In the genomic region with DNA sequence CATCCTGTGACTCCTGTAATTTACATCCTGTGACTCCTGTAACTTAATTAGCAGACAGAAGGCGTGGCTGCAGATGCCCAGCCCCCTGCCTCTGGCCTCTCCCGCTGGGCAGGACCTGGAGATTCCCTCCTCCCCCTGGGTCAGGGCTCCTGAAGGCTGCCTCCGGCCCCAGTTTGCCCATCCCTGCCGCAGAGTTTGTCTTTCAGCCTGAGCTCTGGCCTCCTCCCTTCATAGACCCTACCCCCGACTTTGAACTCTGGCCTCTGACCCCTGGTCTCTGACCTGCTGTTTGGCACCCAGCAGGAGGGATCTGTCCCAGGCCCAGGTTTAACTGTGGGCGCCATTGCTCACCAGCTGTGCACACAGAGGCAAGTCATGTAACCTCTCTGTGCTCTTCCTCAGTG, we compare ENCODE assay signal across 16 cellular contexts. TPM values are rescaled to one million over a fixed set of nuclear protein-coding genes. Genes with fewer than 3 reads are reported as not detected.
A peak's percentile ranks its signal among the peaks of the same experiment; 100 is the strongest.
DNase-seq lines count a peak whose midpoint lies in the region; ATAC-seq and TF ChIP-seq lines count a peak whose summit lies in the region.
"Had no signal": no experiment of that assay in that cellular context is flagged by ENCODE, and none has a peak within 500 bp of the region (broad histone marks: within the 10 kb centered on the region; RNA-seq: fewer than 3 reads in every experiment).

No MANE protein-coding gene starts in this region.

- DNase-seq in WERI-Rb-1 (no peak), ascending aorta (ENCODE audit: low spot score in 2 of 2) (no peak), DMS79 (lab: John Stamatoyannopoulos, UW) (no peak)
- DNase-seq: BE2C; CD8-positive, alpha-beta memory T cell; Karpas-422; NCI-H1105 treated with DMSO at 0.1 percent for 48 hours; NCI-H187 treated with DMSO at 0.1 percent for 48 hours; NCI-H2171; NCI-H524 treated with DMSO at 0.1 percent for 48 hours; PC-9 had no signal

- H3K9me3 ChIP-seq in BLaER1, result no peaks in the 10 kb centered on the region
- no peaks in the 10 kb centered on the region for H3K9me3 ChIP-seq in BLaER1 treated with 17β-estradiol and CSF1 and Interleukin-3, amounts not matched to agents 10 nM and 100 nM (replicated peaks in 1 of 11)
- H3K9me3 ChIP-seq in WERI-Rb-1 (ENCODE audit: severe bottlenecking), result peaks cover 3% of the 10 kb centered on the region
- H3K9me3 ChIP-seq in liver (ENCODE audit: control insufficient read depth in 4 of 4, low read length in 3 of 4), result no peaks in the 10 kb centered on the region
- no peaks in the 10 kb centered on the region for H3K9me3 ChIP-seq in ascending aorta
- H3K9me3 ChIP-seq: BE2C had no signal

- H4K20me1 ChIP-seq in BLaER1, result peaks cover 15% of the 10 kb centered on the region; the same call in 1 of the 2 replicates
- peaks cover 0 to 23% (median 0%) of the 10 kb centered on the region in 11 experiments; a peak in 6 of 22 replicates for H4K20me1 ChIP-seq in BLaER1 treated with 17β-estradiol and CSF1 and Interleukin-3, amounts not matched to agents 10 nM and 100 nM

- H3K36me3 ChIP-seq in BLaER1 (peaks cover 7% of the 10 kb centered on the region; the same call in 1 of the 2 replicates), WERI-Rb-1 (peaks cover 48% of the 10 kb centered on the region), liver (ENCODE audit: control insufficient read depth in 4 of 4, insufficient read depth in 3 of 4, low read depth in 1 of 4, low read length in 3 of 4) (no peaks in the 10 kb centered on the region), ascending aorta (no peaks in the 10 kb centered on the region)
- H3K36me3 ChIP-seq in BLaER1 treated with 17β-estradiol and CSF1 and Interleukin-3, amounts not matched to agents 10 nM and 100 nM, result no peaks in the 10 kb centered on the region; a peak in 2 of 22 replicates
- H3K36me3 ChIP-seq: BE2C had no signal

- H3K27me3 ChIP-seq in BLaER1 (no peaks in the 10 kb centered on the region), WERI-Rb-1 (ENCODE audit: insufficient read depth, low read depth, severe bottlenecking) (no peaks in the 10 kb centered on the region), liver (ENCODE audit: control insufficient read depth in 4 of 4, insufficient read depth in 4 of 4, low read length in 3 of 4) (no peaks in the 10 kb centered on the region), ascending aorta (no peaks in the 10 kb centered on the region)
- H3K27me3 ChIP-seq in BLaER1 treated with 17β-estradiol and CSF1 and Interleukin-3, amounts not matched to agents 10 nM and 100 nM, result no peaks in the 10 kb centered on the region
- H3K27me3 ChIP-seq: BE2C had no signal

- no peak for TF ChIP-seq RAD21 in liver (IDR thresholded peaks at IDR 0.05)

- no peak for TF ChIP-seq CTCF in WERI-Rb-1 (IDR thresholded peaks at IDR 0.05; ENCODE audit: low read depth, low read length)
- TF ChIP-seq CTCF in liver (IDR thresholded peaks at IDR 0.05; ENCODE audit: low read depth, low read length, missing input control), result no peak
- TF ChIP-seq CTCF in ascending aorta (IDR thresholded peaks at IDR 0.05), result no peak

- peak overlapping the region; percentile 62 for H3K4me2 ChIP-seq in BLaER1
- peak overlapping the region in 8 of 11 experiments; percentile 15 to 69 (median 62); a peak in 14 of 22 replicates for H3K4me2 ChIP-seq in BLaER1 treated with 17β-estradiol and CSF1 and Interleukin-3, amounts not matched to agents 10 nM and 100 nM

- H3K9ac ChIP-seq in BLaER1 (0 out of 2 replicates have a peak overlapping the region, but pooled peaks have one; percentile 15), liver (ENCODE audit: low read depth in 1 of 2, low read length in 2 of 2) (no peak overlapping the region)
- no peak overlapping the region for H3K9ac ChIP-seq in BLaER1 treated with 17β-estradiol and CSF1 and Interleukin-3, amounts not matched to agents 10 nM and 100 nM

- H3K4me3 ChIP-seq in BLaER1, result no peak overlapping the region
- no peak overlapping the region for H3K4me3 ChIP-seq in BLaER1 treated with 17β-estradiol and CSF1 and Interleukin-3, amounts not matched to agents 10 nM and 100 nM
- H3K4me3 ChIP-seq in WERI-Rb-1 (ENCODE audit: low read depth, low read length), result no peak overlapping the region
- H3K4me3 ChIP-seq in liver (ENCODE audit: low read depth in 1 of 3, low read length in 3 of 3), result no peak overlapping the region
- H3K4me3 ChIP-seq in ascending aorta, result no peak overlapping the region
- H3K4me3 ChIP-seq: GM12878, PC-9 had no signal

- H3K27ac ChIP-seq in BLaER1 (no peak overlapping the region), WERI-Rb-1 (peak overlapping the region; percentile 24; the same call in 1 of the 2 replicates), liver (ENCODE audit: low read depth in 1 of 2, low read length in 2 of 2) (peak overlapping the region; percentile 45 to 91), ascending aorta (no peak overlapping the region)
- H3K27ac ChIP-seq in BLaER1 treated with 17β-estradiol and CSF1 and Interleukin-3, amounts not matched to agents 10 nM and 100 nM, result no peak overlapping the region
- H3K27ac ChIP-seq: PC-9 had no signal

- WGBS in liver, result 44% methylated on average over 6 of the region's 6 CpGs

- H3K4me1 ChIP-seq in BLaER1, result peaks cover 53% of the 10 kb centered on the region
- peaks cover 5 to 50% (median 37%) of the 10 kb centered on the region in 10 experiments; a peak in 19 of 20 replicates for H3K4me1 ChIP-seq in BLaER1 treated with 17β-estradiol and CSF1 and Interleukin-3, amounts not matched to agents 10 nM and 100 nM
- peaks cover 17 to 37% (median 30%) of the 10 kb centered on the region in 4 donors for H3K4me1 ChIP-seq in liver (ENCODE audit: control insufficient read depth in 4 of 4, insufficient read depth in 4 of 4, low read length in 3 of 4)
- no peaks in the 10 kb centered on the region for H3K4me1 ChIP-seq in ascending aorta

- ATAC-seq in HG03039 (IDR thresholded peaks at IDR 0.05; ENCODE audit: unreplicated experiment), result no peak
- ATAC-seq: GM12878 had no signal

- intact Hi-C loops in ascending aorta (cut with DNase I), result no loop called here

TF ChIP-seq in liver, 16 proteins besides CTCF, POLR2A, EP300 and RAD21 (continues in another document):
- TF ChIP-seq FOXA1 (IDR thresholded peaks at IDR 0.05) (no peak), SP1 (IDR thresholded peaks at IDR 0.05) (peak; percentile 55), YY1 (IDR thresholded peaks at IDR 0.05) (no peak), HNF4A (conservative IDR thresholded peaks at IDR 0.05) (peak; percentile 98), JUND (IDR thresholded peaks at IDR 0.05) (no peak), EGR1 (IDR thresholded peaks at IDR 0.05; ENCODE audit: low read depth in 2 of 2) (no peak), RXRA (IDR thresholded peaks at IDR 0.05) (peak; percentile 79 to 86), FOXA2 (IDR thresholded peaks at IDR 0.05) (no peak), TAF1 (conservative IDR thresholded peaks at IDR 0.05) (no peak), GABPA (IDR thresholded peaks at IDR 0.05 in 1 of 2, conservative IDR thresholded peaks at IDR 0.05 in 1 of 2) (no peak), HNF4G (IDR thresholded peaks at IDR 0.05) (peak; percentile 91), NR2F2 (IDR thresholded peaks at IDR 0.05) (peak; percentile 99)
- TF ChIP-seq, protein P1, sequence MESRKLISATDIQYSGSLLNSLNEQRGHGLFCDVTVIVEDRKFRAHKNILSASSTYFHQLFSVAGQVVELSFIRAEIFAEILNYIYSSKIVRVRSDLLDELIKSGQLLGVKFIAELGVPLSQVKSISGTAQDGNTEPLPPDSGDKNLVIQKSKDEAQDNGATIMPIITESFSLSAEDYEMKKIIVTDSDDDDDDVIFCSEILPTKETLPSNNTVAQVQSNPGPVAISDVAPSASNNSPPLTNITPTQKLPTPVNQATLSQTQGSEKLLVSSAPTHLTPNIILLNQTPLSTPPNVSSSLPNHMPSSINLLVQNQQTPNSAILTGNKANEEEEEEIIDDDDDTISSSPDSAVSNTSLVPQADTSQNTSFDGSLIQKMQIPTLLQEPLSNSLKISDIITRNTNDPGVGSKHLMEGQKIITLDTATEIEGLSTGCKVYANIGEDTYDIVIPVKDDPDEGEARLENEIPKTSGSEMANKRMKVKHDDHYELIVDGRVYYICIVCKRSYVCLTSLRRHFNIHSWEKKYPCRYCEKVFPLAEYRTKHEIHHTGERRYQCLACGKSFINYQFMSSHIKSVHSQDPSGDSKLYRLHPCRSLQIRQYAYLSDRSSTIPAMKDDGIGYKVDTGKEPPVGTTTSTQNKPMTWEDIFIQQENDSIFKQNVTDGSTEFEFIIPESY (IDR thresholded peaks at IDR 0.05), result no peak
- TF ChIP-seq, protein P2, sequence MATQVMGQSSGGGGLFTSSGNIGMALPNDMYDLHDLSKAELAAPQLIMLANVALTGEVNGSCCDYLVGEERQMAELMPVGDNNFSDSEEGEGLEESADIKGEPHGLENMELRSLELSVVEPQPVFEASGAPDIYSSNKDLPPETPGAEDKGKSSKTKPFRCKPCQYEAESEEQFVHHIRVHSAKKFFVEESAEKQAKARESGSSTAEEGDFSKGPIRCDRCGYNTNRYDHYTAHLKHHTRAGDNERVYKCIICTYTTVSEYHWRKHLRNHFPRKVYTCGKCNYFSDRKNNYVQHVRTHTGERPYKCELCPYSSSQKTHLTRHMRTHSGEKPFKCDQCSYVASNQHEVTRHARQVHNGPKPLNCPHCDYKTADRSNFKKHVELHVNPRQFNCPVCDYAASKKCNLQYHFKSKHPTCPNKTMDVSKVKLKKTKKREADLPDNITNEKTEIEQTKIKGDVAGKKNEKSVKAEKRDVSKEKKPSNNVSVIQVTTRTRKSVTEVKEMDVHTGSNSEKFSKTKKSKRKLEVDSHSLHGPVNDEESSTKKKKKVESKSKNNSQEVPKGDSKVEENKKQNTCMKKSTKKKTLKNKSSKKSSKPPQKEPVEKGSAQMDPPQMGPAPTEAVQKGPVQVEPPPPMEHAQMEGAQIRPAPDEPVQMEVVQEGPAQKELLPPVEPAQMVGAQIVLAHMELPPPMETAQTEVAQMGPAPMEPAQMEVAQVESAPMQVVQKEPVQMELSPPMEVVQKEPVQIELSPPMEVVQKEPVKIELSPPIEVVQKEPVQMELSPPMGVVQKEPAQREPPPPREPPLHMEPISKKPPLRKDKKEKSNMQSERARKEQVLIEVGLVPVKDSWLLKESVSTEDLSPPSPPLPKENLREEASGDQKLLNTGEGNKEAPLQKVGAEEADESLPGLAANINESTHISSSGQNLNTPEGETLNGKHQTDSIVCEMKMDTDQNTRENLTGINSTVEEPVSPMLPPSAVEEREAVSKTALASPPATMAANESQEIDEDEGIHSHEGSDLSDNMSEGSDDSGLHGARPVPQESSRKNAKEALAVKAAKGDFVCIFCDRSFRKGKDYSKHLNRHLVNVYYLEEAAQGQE (IDR thresholded peaks at IDR 0.05), result no peak
- TF ChIP-seq, protein P3, sequence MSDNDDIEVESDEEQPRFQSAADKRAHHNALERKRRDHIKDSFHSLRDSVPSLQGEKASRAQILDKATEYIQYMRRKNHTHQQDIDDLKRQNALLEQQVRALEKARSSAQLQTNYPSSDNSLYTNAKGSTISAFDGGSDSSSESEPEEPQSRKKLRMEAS (IDR thresholded peaks at IDR 0.05), result no peak

RNA-seq across cellular contexts. Expression of a gene that starts 45.6 kb away (rescaled TPM):
- total RNA-seq in liver, result 1 to 10 TPM; 3.3 to 3.4 TPM
- polyA plus RNA-seq in liver, result 1 to 10 TPM in 1 of 2 donors, under 1 TPM in 1; 0.43 to 3.5 TPM
- total RNA-seq in ascending aorta, result 7.3 TPM
- total RNA-seq: GM12878 had no signal

Comparison
In these comparisons a context has a peak if more than half of its experiments do, and no peak if none do; other contexts are left out.
1. H3K27ac ChIP-seq: peak in WERI-Rb-1 (single experiment) and liver (2 of 2); none in BLaER1 (single experiment), BLaER1 treated with 17β-estradiol and CSF1 and Interleukin-3, amounts not matched to agents 10 nM and 100 nM (0 of 11) and ascending aorta (0 of 2).